Comparison of ENCODE assay signal across 8 cellular contexts in genomic region chr1:161367684-161368398, GRCh38. TPM values are rescaled to one million over a fixed set of nuclear protein-coding genes. Genes with fewer than 3 reads are reported as not detected.
DNase-seq lines count a peak whose midpoint lies in the region; ATAC-seq and TF ChIP-seq lines count a peak whose summit lies in the region.
"Had no signal": no experiment of that assay in that cellular context is flagged by ENCODE, and none has a peak within 500 bp of the region (broad histone marks: within the 10 kb centered on the region; RNA-seq: fewer than 3 reads in every experiment).

CFAP126 (minus strand) TSS chr1:161367876; CDS start chr1:161367868, 8 bp downstream.

- no peak within 1 kb of the TSS for H3K27ac ChIP-seq in OCI-LY7 (ENCODE audit: low read depth, low read length, poor library complexity, severe bottlenecking)
- peak within 1 kb of the TSS; percentile 62 to 75 for H3K27ac ChIP-seq in ascending aorta
- no peak within 1 kb of the TSS for H3K27ac ChIP-seq in right cardiac atrium (ENCODE audit: low read length)
- H3K27ac ChIP-seq in rectal smooth muscle tissue (ENCODE audit: low read depth, low read length), result peak within 1 kb of the TSS; percentile 33
- H3K27ac ChIP-seq: gastrocnemius medialis had no signal

- CTCF ChIA-PET in OCI-LY7 (lab: Charles Lee; ENCODE audit: unreplicated experiment), result no interaction called here

- 24% methylated on average over 6 of the region's 6 CpGs for WGBS in right cardiac atrium

- H3K9me2 ChIP-seq in OCI-LY7 (ENCODE audit: insufficient read depth, low read length), result no peaks in the 10 kb centered on the region

- H3K4me3 ChIP-seq in OCI-LY7 (ENCODE audit: low read depth, low read length, poor library complexity, severe bottlenecking) (no peak within 1 kb of the TSS), ascending aorta (no peak within 1 kb of the TSS), right cardiac atrium (ENCODE audit: low read length) (no peak within 1 kb of the TSS), rectal smooth muscle tissue (ENCODE audit: low read length) (no peak within 1 kb of the TSS)
- H3K4me3 ChIP-seq: gastrocnemius medialis had no signal

- H3K79me2 ChIP-seq in OCI-LY7 (ENCODE audit: insufficient read depth, low read depth, low read length), result no peaks in the 10 kb centered on the region

- H3K36me3 ChIP-seq in OCI-LY7 (ENCODE audit: insufficient read depth, low read length) (peaks cover 42% of the 10 kb centered on the region), ascending aorta (peaks cover 5 to 20% of the 10 kb centered on the region in 2 donors), rectal smooth muscle tissue (ENCODE audit: control insufficient read depth, insufficient read depth, low read length) (peaks cover 2% of the 10 kb centered on the region)

- H3K27me3 ChIP-seq in ascending aorta (no peaks in the 10 kb centered on the region), right cardiac atrium (ENCODE audit: control insufficient read depth, insufficient read depth) (no peaks in the 10 kb centered on the region), rectal smooth muscle tissue (ENCODE audit: control insufficient read depth, insufficient read depth, low read length) (no peaks in the 10 kb centered on the region)
- H3K27me3 ChIP-seq: gastrocnemius medialis had no signal

- intact Hi-C loops in OCI-LY7 (cut with micrococcal nuclease; ENCODE audit: unreplicated experiment) (no loop called here), ascending aorta (cut with DNase I) (loop anchor here (5.0 kb wide), 2 partner anchors 56 to 141 kb away; partner anchors contain the start of genes SDHC and TOMM40L), right cardiac atrium (cut with DNase I) (no loop called here)

- no TSS peak for BruUV-seq in OCI-LY7 (replicated peaks; lab: Mats Ljungman, UMichigan)

- DNase-seq in GM04504 (ENCODE audit: low read depth) (peak; percentile 17), HuH-7.5 (ENCODE audit: low spot score) (peak; percentile 37), OCI-LY7 (ENCODE audit: low spot score) (peak; percentile 78), ascending aorta (ENCODE audit: low spot score in 2 of 2) (peak; percentile 64 to 86), right cardiac atrium (peak; percentile 69 to 84 (median 82))

- H3K4me2 ChIP-seq in OCI-LY7 (ENCODE audit: low read length), result no peak within 1 kb of the TSS

- TF ChIP-seq CTCF in OCI-LY7 (conservative IDR thresholded peaks at IDR 0.05; ENCODE audit: low read length), result peak; percentile 60
- TF ChIP-seq CTCF in ascending aorta (IDR thresholded peaks at IDR 0.05), result peak in 1 of 3 experiments; percentile 36

- POLR2A ChIA-PET in OCI-LY7 (lab: Charles Lee), result interaction anchor here (0.8 to 1.1 kb wide), 4 partner anchors 37 to 370 kb away, joined by 3 to 5 read pairs (median 3); no protein-coding TSS in a partner anchor

- peak; percentile 98 for ATAC-seq in GM21723 (IDR thresholded peaks at IDR 0.05; ENCODE audit: unreplicated experiment)
- peak; percentile 95 for ATAC-seq in right cardiac atrium

- H3K4me1 ChIP-seq in OCI-LY7 (ENCODE audit: insufficient read depth, low read length, poor library complexity, severe bottlenecking) (peaks cover 8% of the 10 kb centered on the region), ascending aorta (peaks cover 0 to 9% of the 10 kb centered on the region in 2 donors), right cardiac atrium (ENCODE audit: control insufficient read depth, insufficient read depth, low read length) (no peaks in the 10 kb centered on the region), rectal smooth muscle tissue (ENCODE audit: control insufficient read depth, insufficient read depth, low read length) (peaks cover 6% of the 10 kb centered on the region)
- H3K4me1 ChIP-seq: gastrocnemius medialis had no signal

- no peak within 1 kb of the TSS for H3K9ac ChIP-seq in rectal smooth muscle tissue (ENCODE audit: low read length)

- H4K20me1 ChIP-seq in OCI-LY7 (ENCODE audit: insufficient read depth, low read length), result no peaks in the 10 kb centered on the region

- H2AFZ ChIP-seq in OCI-LY7 (ENCODE audit: low read length), result no peak within 1 kb of the TSS

- H3K9me3 ChIP-seq in OCI-LY7 (ENCODE audit: low read length) (no peaks in the 10 kb centered on the region), ascending aorta (no peaks in the 10 kb centered on the region), right cardiac atrium (ENCODE audit: control insufficient read depth, low read length) (no peaks in the 10 kb centered on the region)
- H3K9me3 ChIP-seq: gastrocnemius medialis had no signal

RNA-seq across cellular contexts. Expression of gene CFAP126, which starts in this region (rescaled TPM):
- total RNA-seq in OCI-LY7 (2014; rRNA removed; shearing (Covaris generic)), result not detected in 2 replicates
- total RNA-seq in OCI-LY7 (2022) (not detected in 2 replicates), ascending aorta (not detected), right cardiac atrium (not detected)
- polyA plus RNA-seq in right cardiac atrium, result not detected
- total RNA-seq: gastrocnemius medialis had no signal

Comparison
In these comparisons a context has a peak if more than half of its experiments do, and no peak if none do; other contexts are left out.
1. Peak in DNase-seq in OCI-LY7; RNA of the gene not detected or under 1 TPM.
2. Peak in DNase-seq and H3K27ac ChIP-seq in ascending aorta; RNA of the gene not detected or under 1 TPM.
3. Peak in DNase-seq and ATAC-seq in right cardiac atrium; RNA of the gene not detected or under 1 TPM.
4. DNase-seq: peak in every context shown above with its lines; median percentile 82 in right cardiac atrium; 78 in OCI-LY7; 75 in ascending aorta; 37 in HuH-7.5; 17 in GM04504.